14 cellular contexts compared by ENCODE assay signal in the genomic region with DNA sequence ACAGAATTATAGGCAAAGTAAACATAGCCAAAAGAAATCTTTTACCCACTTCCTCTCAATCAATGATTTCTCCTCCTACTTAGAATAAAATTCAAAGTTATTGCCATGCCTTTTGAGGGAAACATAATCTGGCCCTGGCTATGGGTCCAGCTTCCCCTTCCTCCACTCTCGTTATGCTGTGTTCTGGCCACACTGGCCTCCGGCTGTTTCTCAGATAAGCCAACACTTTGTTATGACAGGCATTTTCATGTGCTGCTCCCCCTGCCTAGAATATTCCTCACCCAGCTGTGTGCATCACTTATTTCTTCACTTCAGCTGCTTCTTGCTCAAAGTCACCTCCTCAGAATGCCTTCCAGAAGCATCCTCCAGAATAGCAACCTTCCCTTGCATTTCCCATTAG.
"Had no signal": no experiment of that assay in that cellular context is flagged by ENCODE, and none has a peak within 500 bp of the region (broad histone marks: within the 10 kb centered on the region; RNA-seq: fewer than 3 reads in every experiment).

No MANE protein-coding gene starts in this region.

- H3K4me3 ChIP-seq: right atrium auricular region, suprapubic skin, upper lobe of left lung had no signal

- DNase-seq: activated CD4-positive, alpha-beta memory T cell treated with anti-CD3 and anti-CD28 coated beads for 36 hours; activated CD8-positive, alpha-beta memory T cell treated with anti-CD3 and anti-CD28 coated beads, Interleukin-2, amount 10 ng/mL, durations not matched to agents 7 days and 5 days; activated effector memory CD4-positive, alpha-beta T cell treated with Interleukin-2 at 50 U/mL for 16 hours; activated T-cell treated with anti-CD3 and anti-CD28 coated beads, Interleukin-2, amount 50 U/mL, for 4 hours; amniotic stem cell; glutamatergic neuron; nucleus accumbens; posterior cingulate gyrus; small intestine; T-helper 9 cell; upper lobe of left lung; WERI-Rb-1 had no signal
